In genomic region chr17:61314368-61315078, GRCh38 we compare ENCODE assay signal across 10 cellular contexts.
DNase-seq lines count a peak whose midpoint lies in the region; ATAC-seq and TF ChIP-seq lines count a peak whose summit lies in the region.
"Had no signal": no experiment of that assay in that cellular context is flagged by ENCODE, and none has a peak within 500 bp of the region (broad histone marks: within the 10 kb centered on the region; RNA-seq: fewer than 3 reads in every experiment).

No MANE protein-coding gene starts in this region.

- WGBS in endodermal cell (ENCODE audit: insufficient coverage in 1 of 2, insufficient read length in 1 of 2), 2 experiments = 85 to 88% methylated on average over 8 of the region's 8 CpGs
- WGBS in mesenchymal stem cell = 92% methylated on average over 8 of the region's 8 CpGs

- no peaks in the 10 kb centered on the region for H3K36me3 Mint-ChIP-seq in endodermal cell (ENCODE audit: low read depth)
- H3K36me3 Mint-ChIP-seq in T-helper 2 cell treated with Interferon-gamma antibody and Interleukin-4, amounts not matched to agents 5 μg/mL and 100 μg/mL, for 36 hours (ENCODE audit: low read depth) = no peaks in the 10 kb centered on the region

- TF ChIP-seq CTCF in endodermal cell (conservative IDR thresholded peaks at IDR 0.05) (peak; percentile 28), uterus (IDR thresholded peaks at IDR 0.05) (peak; percentile 10 to 41 (median 24))

- H2BK12ac ChIP-seq in mesenchymal stem cell (ENCODE audit: low read length in 2 of 2) = peak overlapping the region; percentile 33 to 51

- H3K18ac ChIP-seq in mesenchymal stem cell (ENCODE audit: low read depth in 1 of 2, low read length in 2 of 2) = peak overlapping the region; percentile 63 to 87

- DNase-seq in NCI-H2196 treated with DMSO at 0.1 percent for 48 hours (lab: John Stamatoyannopoulos, UW; ENCODE audit: unreplicated experiment) = peak; percentile 1
- no peak for DNase-seq in NCI-H2196 (lab: John Stamatoyannopoulos, UW; ENCODE audit: unreplicated experiment)
- peak; percentile 52 for DNase-seq in endodermal cell
- no peak for DNase-seq in mesenchymal stem cell
- peak; percentile 69 to 72 for DNase-seq in uterus
- DNase-seq in NCI-H2029 treated with DMSO at 0.1 percent for 48 hours (lab: John Stamatoyannopoulos, UW) = no peak
- no peak for DNase-seq in T-helper 2 cell treated with Interferon-gamma antibody and Interleukin-4, amounts not matched to agents 5 μg/mL and 100 μg/mL, for 36 hours (ENCODE audit: low spot score)
- DNase-seq: activated T-cell treated with anti-CD3 and anti-CD28 coated beads, Interleukin-2, amount 50 U/mL, for 4 hours; OCI-M1 had no signal

- H4K8ac ChIP-seq in mesenchymal stem cell (ENCODE audit: low read length) = peak overlapping the region; percentile 64

- H3K9me3 Mint-ChIP-seq in endodermal cell = no peaks in the 10 kb centered on the region
- no peaks in the 10 kb centered on the region for H3K9me3 Mint-ChIP-seq in T-helper 2 cell treated with Interferon-gamma antibody and Interleukin-4, amounts not matched to agents 5 μg/mL and 100 μg/mL, for 36 hours
- H3K9me3 Mint-ChIP-seq: activated T-cell treated with anti-CD3 and anti-CD28 coated beads, Interleukin-2, amount 50 U/mL, for 4 hours had no signal

- no peaks in the 10 kb centered on the region for H3K27me3 ChIP-seq in endodermal cell (ENCODE audit: control insufficient read depth, insufficient read depth, low read length, poor library complexity, severe bottlenecking)
- no peaks in the 10 kb centered on the region for H3K27me3 ChIP-seq in mesenchymal stem cell (ENCODE audit: control insufficient read depth in 1 of 2, insufficient read depth in 1 of 2, low read length in 2 of 2)
- H3K27me3 ChIP-seq in uterus = no peaks in the 10 kb centered on the region

- peak overlapping the region; percentile 23 for H2BK120ac ChIP-seq in mesenchymal stem cell (ENCODE audit: low read depth, low read length)

- H3K4me1 ChIP-seq in endodermal cell (ENCODE audit: control insufficient read depth, insufficient read depth, low read length) = no peaks in the 10 kb centered on the region
- peaks cover 13% of the 10 kb centered on the region for H3K4me1 ChIP-seq in mesenchymal stem cell (ENCODE audit: control insufficient read depth, insufficient read depth, low read depth, low read length)
- peaks cover 16 to 23% of the 10 kb centered on the region in 2 donors for H3K4me1 ChIP-seq in uterus

- H3K4ac ChIP-seq in mesenchymal stem cell (ENCODE audit: low read depth in 1 of 2, low read length in 2 of 2) = peak overlapping the region in 1 of 2 experiments; percentile 71

- H2AK5ac ChIP-seq in mesenchymal stem cell (ENCODE audit: low read length, severe bottlenecking) = no peak overlapping the region

- H3K27me3 Mint-ChIP-seq in endodermal cell (ENCODE audit: insufficient read depth) = peaks cover 14% of the 10 kb centered on the region
- H3K27me3 Mint-ChIP-seq in T-helper 2 cell treated with Interferon-gamma antibody and Interleukin-4, amounts not matched to agents 5 μg/mL and 100 μg/mL, for 36 hours (ENCODE audit: low read depth) = no peaks in the 10 kb centered on the region

- H2BK15ac ChIP-seq in mesenchymal stem cell (ENCODE audit: low read depth, poor library complexity, severe bottlenecking) = no peak overlapping the region

- no peak overlapping the region for H3K4me2 ChIP-seq in mesenchymal stem cell (ENCODE audit: low read length, poor library complexity, severe bottlenecking)

- no peak for ATAC-seq in HG03565 (IDR thresholded peaks at IDR 0.05; ENCODE audit: unreplicated experiment)
- ATAC-seq: activated T-cell treated with anti-CD3 and anti-CD28 coated beads, Interleukin-2, amount 50 U/mL, for 4 hours had no signal

- intact Hi-C loops in uterus (cut with DNase I; ENCODE audit: low total_unique reads) = loop anchor here (10.0 kb wide), 1 partner anchor 60 kb away; no protein-coding TSS in a partner anchor

- H3K27ac Mint-ChIP-seq in endodermal cell = no peak overlapping the region
- no peak overlapping the region for H3K27ac Mint-ChIP-seq in T-helper 2 cell treated with Interferon-gamma antibody and Interleukin-4, amounts not matched to agents 5 μg/mL and 100 μg/mL, for 36 hours

- peak overlapping the region in 1 of 2 experiments; percentile 87 for H3K14ac ChIP-seq in mesenchymal stem cell (ENCODE audit: low read length in 2 of 2)

- no peaks in the 10 kb centered on the region for H3K79me1 ChIP-seq in mesenchymal stem cell (replicated peaks; ENCODE audit: low read length, poor library complexity, severe bottlenecking)

- H3K4me3 Mint-ChIP-seq in endodermal cell = no peak overlapping the region
- H3K4me3 Mint-ChIP-seq in T-helper 2 cell treated with Interferon-gamma antibody and Interleukin-4, amounts not matched to agents 5 μg/mL and 100 μg/mL, for 36 hours = no peak overlapping the region
- H3K4me3 Mint-ChIP-seq: activated T-cell treated with anti-CD3 and anti-CD28 coated beads, Interleukin-2, amount 50 U/mL, for 4 hours had no signal

- H4K91ac ChIP-seq in mesenchymal stem cell (ENCODE audit: low read length) = peak overlapping the region; percentile 2

- TF ChIP-seq POLR2A in uterus (IDR thresholded peaks at IDR 0.05) = no peak

- H3K23ac ChIP-seq in mesenchymal stem cell (ENCODE audit: low read length in 2 of 2) = no peak overlapping the region

- H3K36me3 ChIP-seq in endodermal cell (ENCODE audit: control insufficient read depth, insufficient read depth, low read length) (no peaks in the 10 kb centered on the region), mesenchymal stem cell (ENCODE audit: control insufficient read depth in 1 of 2, insufficient read depth in 2 of 2, low read depth in 1 of 2, low read length in 2 of 2) (no peaks in the 10 kb centered on the region), uterus (no peaks in the 10 kb centered on the region)

- no peak overlapping the region for H3K9ac ChIP-seq in endodermal cell (ENCODE audit: extremely low read depth, low read length, poor library complexity, severe bottlenecking)
- H3K9ac ChIP-seq in mesenchymal stem cell (ENCODE audit: low read length) = peak overlapping the region; percentile 66

- no peak overlapping the region for H3K27ac ChIP-seq in endodermal cell (ENCODE audit: low read depth, low read length)
- H3K27ac ChIP-seq in mesenchymal stem cell (ENCODE audit: low read length, poor library complexity, severe bottlenecking) = no peak overlapping the region
- H3K27ac ChIP-seq in uterus = peak overlapping the region; percentile 75 to 86

- H2BK5ac ChIP-seq in mesenchymal stem cell (ENCODE audit: low read depth, low read length, poor library complexity, severe bottlenecking) = no peak overlapping the region

- no peak overlapping the region for H2AFZ ChIP-seq in mesenchymal stem cell (ENCODE audit: low read depth, low read length)

- H3K9me3 ChIP-seq in endodermal cell (ENCODE audit: control insufficient read depth, low read length) (no peaks in the 10 kb centered on the region), mesenchymal stem cell (ENCODE audit: control insufficient read depth, low read length) (no peaks in the 10 kb centered on the region), uterus (no peaks in the 10 kb centered on the region)

- no peak overlapping the region for H3K4me3 ChIP-seq in endodermal cell (ENCODE audit: low read length)
- peak overlapping the region in 1 of 2 experiments; percentile 26 for H3K4me3 ChIP-seq in mesenchymal stem cell (ENCODE audit: insufficient read depth in 1 of 2, low read depth in 1 of 2, low read length in 2 of 2)
- no peak overlapping the region for H3K4me3 ChIP-seq in uterus

- peaks cover 12% of the 10 kb centered on the region for H3K4me1 Mint-ChIP-seq in endodermal cell
- H3K4me1 Mint-ChIP-seq in T-helper 2 cell treated with Interferon-gamma antibody and Interleukin-4, amounts not matched to agents 5 μg/mL and 100 μg/mL, for 36 hours (ENCODE audit: low read depth) = no peaks in the 10 kb centered on the region

Comparison
In these comparisons a context has a peak if more than half of its experiments do, and no peak if none do; other contexts are left out.
1. DNase-seq: peak in NCI-H2196 treated with DMSO at 0.1 percent for 48 hours (single experiment), endodermal cell (single experiment) and uterus (2 of 2); none in NCI-H2196 (single experiment), mesenchymal stem cell (single experiment), NCI-H2029 treated with DMSO at 0.1 percent for 48 hours (single experiment) and T-helper 2 cell treated with Interferon-gamma antibody and Interleukin-4, amounts not matched to agents 5 μg/mL and 100 μg/mL, for 36 hours (single experiment).
2. H3K27ac ChIP-seq: peak in uterus (2 of 2); none in endodermal cell (single experiment) and mesenchymal stem cell (single experiment).